ENCODE assay signal across 12 cellular contexts in genomic region chr15:76190070-76190564, GRCh38.
DNase-seq lines count a peak whose midpoint lies in the region; ATAC-seq lines count a peak whose summit lies in the region.
"Had no signal": no experiment of that assay in that cellular context is flagged by ENCODE, and none has a peak within 500 bp of the region (broad histone marks: within the 10 kb centered on the region; RNA-seq: fewer than 3 reads in every experiment).

No MANE protein-coding gene starts in this region.

- peaks cover 13% of the 10 kb centered on the region for H3K4me1 Mint-ChIP-seq in activated T-cell treated with anti-CD3 and anti-CD28 coated beads, Interleukin-2, amount 50 U/mL, for 4 hours (ENCODE audit: low read depth)
- H3K4me1 Mint-ChIP-seq in stimulated activated naive B cell treated with anti-CD40 and anti-IgM and Interleukin-4, amounts not matched to agents 10 μg/mL and 1 μg/mL and 100 μg/mL, for 72 hours: peaks cover 12 to 16% of the 10 kb centered on the region in 2 donors
- peaks cover 8% of the 10 kb centered on the region for H3K4me1 Mint-ChIP-seq in activated CD4-positive, alpha-beta T cell treated with anti-CD3 and anti-CD28 coated beads, Interleukin-2, amount 10 ng/mL, durations not matched to agents 24 days and 14 days
- peaks cover 10 to 17% (median 13%) of the 10 kb centered on the region in 3 donors for H3K4me1 Mint-ChIP-seq in CD8-positive, alpha-beta memory T cell

- peaks cover 4% of the 10 kb centered on the region for H3K27me3 ChIP-seq in CD8-positive, alpha-beta memory T cell (ENCODE audit: insufficient read depth, low read length, poor library complexity, severe bottlenecking)

- no peak for DNase-seq in activated T-cell treated with anti-CD3 and anti-CD28 coated beads, Interleukin-2, amount 50 U/mL, for 4 hours
- no peak for DNase-seq in activated T-cell treated with anti-CD3 and anti-CD28 coated beads for 4 hours
- DNase-seq in SK-N-MC (ENCODE audit: low read depth, low spot score): no peak
- no peak for DNase-seq in left colon
- no peak for DNase-seq in stimulated activated naive B cell treated with anti-CD40 and anti-IgM and Interleukin-4, amounts not matched to agents 10 μg/mL and 1 μg/mL and 100 μg/mL, for 72 hours
- DNase-seq in activated CD4-positive, alpha-beta T cell treated with anti-CD3 and anti-CD28 coated beads, Interleukin-2, amount 10 ng/mL, durations not matched to agents 24 days and 14 days: no peak
- no peak for DNase-seq in NCI-H226
- no peak for DNase-seq in CD8-positive, alpha-beta memory T cell

- no peaks in the 10 kb centered on the region for H3K36me3 Mint-ChIP-seq in activated T-cell treated with anti-CD3 and anti-CD28 coated beads, Interleukin-2, amount 50 U/mL, for 4 hours (ENCODE audit: insufficient read depth)
- H3K36me3 Mint-ChIP-seq in stimulated activated naive B cell treated with anti-CD40 and anti-IgM and Interleukin-4, amounts not matched to agents 10 μg/mL and 1 μg/mL and 100 μg/mL, for 72 hours: peaks cover 0 to 3% of the 10 kb centered on the region in 2 donors
- H3K36me3 Mint-ChIP-seq in activated CD4-positive, alpha-beta T cell treated with anti-CD3 and anti-CD28 coated beads, Interleukin-2, amount 10 ng/mL, durations not matched to agents 24 days and 14 days (ENCODE audit: low read depth): no peaks in the 10 kb centered on the region
- no peaks in the 10 kb centered on the region for H3K36me3 Mint-ChIP-seq in CD8-positive, alpha-beta memory T cell
- H3K36me3 Mint-ChIP-seq: activated naive CD8-positive, alpha-beta T cell treated with anti-CD3 and anti-CD28 coated beads, Interleukin-2, amount 10 ng/mL, durations not matched to agents 7 days and 5 days; CD4-positive, alpha-beta memory T cell had no signal

- peaks cover 49% of the 10 kb centered on the region for H3K27me3 Mint-ChIP-seq in activated T-cell treated with anti-CD3 and anti-CD28 coated beads, Interleukin-2, amount 50 U/mL, for 4 hours (ENCODE audit: low read depth)
- peaks cover 58 to 70% of the 10 kb centered on the region in 2 donors for H3K27me3 Mint-ChIP-seq in stimulated activated naive B cell treated with anti-CD40 and anti-IgM and Interleukin-4, amounts not matched to agents 10 μg/mL and 1 μg/mL and 100 μg/mL, for 72 hours
- H3K27me3 Mint-ChIP-seq in activated CD4-positive, alpha-beta T cell treated with anti-CD3 and anti-CD28 coated beads, Interleukin-2, amount 10 ng/mL, durations not matched to agents 24 days and 14 days: peaks cover 40% of the 10 kb centered on the region
- H3K27me3 Mint-ChIP-seq in CD8-positive, alpha-beta memory T cell: peaks cover 40 to 66% of the 10 kb centered on the region in 2 donors

- H3K27ac ChIP-seq in SK-N-MC: no peak overlapping the region
- no peak overlapping the region for H3K27ac ChIP-seq in CD8-positive, alpha-beta memory T cell (ENCODE audit: low read depth, low read length)
- H3K27ac ChIP-seq: cardiac muscle cell had no signal

- H3K9ac ChIP-seq in SK-N-MC (ENCODE audit: insufficient read length): no peak overlapping the region

- peak overlapping the region; percentile 72 for H3K4me3 ChIP-seq in SK-N-MC
- H3K4me3 ChIP-seq in CD8-positive, alpha-beta memory T cell (ENCODE audit: low read length): no peak overlapping the region
- H3K4me3 ChIP-seq: cardiac muscle cell had no signal

- POLR2A ChIA-PET in CD8-positive, alpha-beta memory T cell (lab: Charles Lee): no interaction called here

- CTCF ChIA-PET in CD8-positive, alpha-beta memory T cell (lab: Charles Lee): interaction anchor here (1.1 to 1.9 kb wide), 6 partner anchors 8 to 1353 kb away, joined by 3 to 8 read pairs (median 5); no protein-coding TSS in a partner anchor

- H3K36me3 ChIP-seq in SK-N-MC (ENCODE audit: insufficient read depth, low read length): no peaks in the 10 kb centered on the region
- H3K36me3 ChIP-seq in CD8-positive, alpha-beta memory T cell (ENCODE audit: insufficient read depth, low read length): no peaks in the 10 kb centered on the region
- H3K36me3 ChIP-seq: cardiac muscle cell had no signal

- peak overlapping the region; percentile 31 for H3K4me3 Mint-ChIP-seq in activated T-cell treated with anti-CD3 and anti-CD28 coated beads, Interleukin-2, amount 50 U/mL, for 4 hours
- peak overlapping the region; percentile 69 to 73 for H3K4me3 Mint-ChIP-seq in stimulated activated naive B cell treated with anti-CD40 and anti-IgM and Interleukin-4, amounts not matched to agents 10 μg/mL and 1 μg/mL and 100 μg/mL, for 72 hours
- H3K4me3 Mint-ChIP-seq in activated CD4-positive, alpha-beta T cell treated with anti-CD3 and anti-CD28 coated beads, Interleukin-2, amount 10 ng/mL, durations not matched to agents 24 days and 14 days: no peak overlapping the region
- H3K4me3 Mint-ChIP-seq in CD8-positive, alpha-beta memory T cell: peak overlapping the region in 3 of 7 donors; percentile 19 to 75 (median 44)
- H3K4me3 Mint-ChIP-seq: activated CD8-positive, alpha-beta T cell treated with anti-CD3 and anti-CD28 coated beads for 36 hours had no signal

- H3K9me3 ChIP-seq in SK-N-MC (ENCODE audit: low read depth, low read length): no peaks in the 10 kb centered on the region
- no peaks in the 10 kb centered on the region for H3K9me3 ChIP-seq in CD8-positive, alpha-beta memory T cell (ENCODE audit: low read length)

- intact Hi-C loops in left colon (cut with DNase I, micrococcal nuclease): loop anchor here in 1 of 2 donors (10.0 kb wide), 1 partner anchor 675 kb away; no protein-coding TSS in a partner anchor
- intact Hi-C loops in activated CD4-positive, alpha-beta T cell treated with anti-CD3 and anti-CD28 coated beads, Interleukin-2, amount 10 ng/mL, durations not matched to agents 24 days and 14 days (cut with micrococcal nuclease): loop anchor here (2.0 to 10.0 kb wide), 3 partner anchors 95 to 677 kb away; partner anchors contain the start of gene ISL2

- H3K4me1 ChIP-seq in CD8-positive, alpha-beta memory T cell (ENCODE audit: insufficient read depth, low read length): peaks cover 8% of the 10 kb centered on the region

- H3K9me3 Mint-ChIP-seq in activated T-cell treated with anti-CD3 and anti-CD28 coated beads, Interleukin-2, amount 50 U/mL, for 4 hours: no peaks in the 10 kb centered on the region
- H3K9me3 Mint-ChIP-seq in stimulated activated naive B cell treated with anti-CD40 and anti-IgM and Interleukin-4, amounts not matched to agents 10 μg/mL and 1 μg/mL and 100 μg/mL, for 72 hours: peaks cover 0 to 2% of the 10 kb centered on the region in 2 donors
- H3K9me3 Mint-ChIP-seq in activated CD4-positive, alpha-beta T cell treated with anti-CD3 and anti-CD28 coated beads, Interleukin-2, amount 10 ng/mL, durations not matched to agents 24 days and 14 days: no peaks in the 10 kb centered on the region
- no peaks in the 10 kb centered on the region for H3K9me3 Mint-ChIP-seq in CD8-positive, alpha-beta memory T cell
- H3K9me3 Mint-ChIP-seq: activated CD8-positive, alpha-beta T cell treated with anti-CD3 and anti-CD28 coated beads for 36 hours; activated naive CD8-positive, alpha-beta T cell treated with anti-CD3 and anti-CD28 coated beads, Interleukin-2, amount 10 ng/mL, durations not matched to agents 7 days and 5 days had no signal

- H3K27ac Mint-ChIP-seq in stimulated activated naive B cell treated with anti-CD40 and anti-IgM and Interleukin-4, amounts not matched to agents 10 μg/mL and 1 μg/mL and 100 μg/mL, for 72 hours: no peak overlapping the region
- H3K27ac Mint-ChIP-seq in activated CD4-positive, alpha-beta T cell treated with anti-CD3 and anti-CD28 coated beads, Interleukin-2, amount 10 ng/mL, durations not matched to agents 24 days and 14 days: no peak overlapping the region
- H3K27ac Mint-ChIP-seq in CD8-positive, alpha-beta memory T cell: peak overlapping the region in 1 of 8 donors; percentile 68
- H3K27ac Mint-ChIP-seq: activated CD8-positive, alpha-beta T cell treated with anti-CD3 and anti-CD28 coated beads for 36 hours; activated naive CD8-positive, alpha-beta T cell treated with anti-CD3 and anti-CD28 coated beads, Interleukin-2, amount 10 ng/mL, durations not matched to agents 7 days and 5 days had no signal

- ATAC-seq in activated T-cell treated with anti-CD3 and anti-CD28 coated beads, Interleukin-2, amount 50 U/mL, for 4 hours: no peak
- ATAC-seq in left colon: peak; percentile 2
- ATAC-seq in stimulated activated naive B cell treated with anti-CD40 and anti-IgM and Interleukin-4, amounts not matched to agents 10 μg/mL and 1 μg/mL and 100 μg/mL, for 72 hours (replicated peaks): no peak
